ENCODE assay signal across 18 cellular contexts in genomic region chr10:58014436-58014835, GRCh38.
DNase-seq lines count a peak whose midpoint lies in the region; ATAC-seq, FAIRE-seq and TF ChIP-seq lines count a peak whose summit lies in the region.
"Had no signal": no experiment of that assay in that cellular context is flagged by ENCODE, and none has a peak within 500 bp of the region (broad histone marks: within the 10 kb centered on the region; RNA-seq: fewer than 3 reads in every experiment).

No MANE protein-coding gene starts in this region.

- DNase-seq in HCEC 1CT (peak; percentile 59), bronchial epithelial cell (ENCODE audit: low read depth) (peak; percentile 6), renal cortical epithelial cell (ENCODE audit: low read depth) (peak; percentile 7), HuH-7.5 (ENCODE audit: low spot score) (no peak)
- DNase-seq: ACHN; BE2C; C1 segment of cervical spinal cord; CD4-positive, CD25-positive, alpha-beta regulatory T cell; CD8-positive, alpha-beta memory T cell; COR-L47; DMS79; GOT3; H7 had no signal

- no peak overlapping the region for H3K4me3 ChIP-seq in bronchial epithelial cell (ENCODE audit: low read depth, low read length)
- H3K4me3 ChIP-seq: GM12878 had no signal

- no peaks in the 10 kb centered on the region for H3K27me3 ChIP-seq in bronchial epithelial cell (ENCODE audit: control insufficient read depth, insufficient read depth, low read length)
- H3K27me3 ChIP-seq: BE2C had no signal

- FAIRE-seq in bronchial epithelial cell (lab: Jason Lieb, UNC), result no peak
- FAIRE-seq: D721Med, GM12878, HepG2 had no signal

- no peak for ATAC-seq in GM21723 (IDR thresholded peaks at IDR 0.05; ENCODE audit: unreplicated experiment)
- ATAC-seq in GM18858 (IDR thresholded peaks at IDR 0.05; ENCODE audit: unreplicated experiment), result no peak
- ATAC-seq: GM12878, HepG2 had no signal

- no peak for TF ChIP-seq CTCF in bronchial epithelial cell (IDR thresholded peaks at IDR 0.05; ENCODE audit: insufficient read depth, low read length, severe bottlenecking)

- no peaks in the 10 kb centered on the region for H3K36me3 ChIP-seq in bronchial epithelial cell (ENCODE audit: control insufficient read depth, insufficient read depth, low read length)
- H3K36me3 ChIP-seq: BE2C had no signal
